Comparison of ENCODE assay signal across 20 cellular contexts in the genomic region with DNA sequence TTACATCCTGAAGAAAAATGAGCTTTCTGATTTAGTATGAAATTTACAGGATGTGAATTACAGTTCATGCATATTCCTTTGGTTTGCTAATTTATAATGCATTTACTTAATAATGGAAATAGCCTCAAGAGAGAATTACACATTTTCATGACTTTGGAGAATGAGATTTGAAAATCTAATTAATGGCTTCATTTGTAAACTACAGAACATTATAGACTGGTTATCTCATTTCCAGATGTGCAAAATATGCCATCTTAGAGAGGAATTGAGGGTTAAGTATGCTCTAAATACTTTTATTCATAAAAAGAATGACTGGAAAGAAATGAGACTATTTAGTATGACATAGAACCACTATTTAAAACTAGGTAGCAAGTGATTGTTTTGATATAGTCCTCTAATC.
DNase-seq lines count a peak whose midpoint lies in the region; ATAC-seq and TF ChIP-seq lines count a peak whose summit lies in the region.
"Had no signal": no experiment of that assay in that cellular context is flagged by ENCODE, and none has a peak within 500 bp of the region (broad histone marks: within the 10 kb centered on the region; RNA-seq: fewer than 3 reads in every experiment).

No MANE protein-coding gene starts in this region.

- TF ChIP-seq CTCF in SK-N-SH (IDR thresholded peaks at IDR 0.05) = no peak

- peak overlapping the region in 1 of 2 experiments; percentile 68; a peak in 2 of 4 replicates for H3K27ac ChIP-seq in SK-N-SH (ENCODE audit: low read depth in 2 of 2, low read length in 1 of 2)
- H3K27ac ChIP-seq in iPS-20b (ENCODE audit: low read length) = peak overlapping the region; percentile 19
- H3K27ac ChIP-seq in rectal smooth muscle tissue (ENCODE audit: low read depth, low read length) = peak overlapping the region; percentile 8
- H3K27ac ChIP-seq: 22Rv1; A549; BLaER1 treated with 17β-estradiol and CSF1 and Interleukin-3, amounts not matched to agents 10 nM and 100 nM; C4-2B had no signal

- DNase-seq in EH (ENCODE audit: low read depth) = peak; percentile 33
- no peak for DNase-seq in SK-N-SH
- no peak for DNase-seq in NCI-H2029 treated with DMSO at 0.1 percent for 48 hours (lab: John Stamatoyannopoulos, UW)
- DNase-seq: AML-193; Caco-2; Calu3; CD4-positive, alpha-beta T cell; CD8-positive, alpha-beta T cell; DMS79 treated with DMSO at 0.1 percent for 48 hours; EL; GDM1 had no signal

- H3K4me3 ChIP-seq in SK-N-SH (ENCODE audit: low read depth in 2 of 2, low read length in 1 of 2) (no peak overlapping the region), iPS-20b (ENCODE audit: low read length) (peak overlapping the region; percentile 19; the same call in 1 of the 2 replicates), rectal smooth muscle tissue (ENCODE audit: low read length) (no peak overlapping the region)
- H3K4me3 ChIP-seq: A549; BLaER1 treated with 17β-estradiol and CSF1 and Interleukin-3, amounts not matched to agents 10 nM and 100 nM; GM12878 had no signal

- H3K79me2 ChIP-seq in SK-N-SH (ENCODE audit: insufficient read depth) = no peaks in the 10 kb centered on the region

- H3K9ac ChIP-seq in SK-N-SH (no peak overlapping the region), iPS-20b (ENCODE audit: low read depth, low read length) (no peak overlapping the region), rectal smooth muscle tissue (ENCODE audit: low read length) (no peak overlapping the region)
- H3K9ac ChIP-seq: BLaER1 treated with 17β-estradiol and CSF1 and Interleukin-3, amounts not matched to agents 10 nM and 100 nM had no signal

- peak in 1 of 2 experiments; percentile 75; a peak in 2 of 4 replicates for TF ChIP-seq EP300 in SK-N-SH (IDR thresholded peaks at IDR 0.05; ENCODE audit: borderline replicate concordance in 1 of 2, low read depth in 1 of 2, low read length in 1 of 2)

- POLR2A ChIA-PET in SK-N-SH (lab: Yijun Ruan, JAX) = no interaction called here

- H3K9me2 ChIP-seq in SK-N-SH = no peaks in the 10 kb centered on the region

- no peaks in the 10 kb centered on the region for H3K9me3 ChIP-seq in SK-N-SH
- no peaks in the 10 kb centered on the region for H3K9me3 ChIP-seq in iPS-20b (ENCODE audit: insufficient read depth, low read depth, low read length)
- H3K9me3 ChIP-seq: A549; BLaER1 treated with 17β-estradiol and CSF1 and Interleukin-3, amounts not matched to agents 10 nM and 100 nM; Caco-2 had no signal

- H4K20me1 ChIP-seq in SK-N-SH (ENCODE audit: insufficient read depth) = no peaks in the 10 kb centered on the region
- H4K20me1 ChIP-seq: BLaER1 treated with 17β-estradiol and CSF1 and Interleukin-3, amounts not matched to agents 10 nM and 100 nM had no signal

- peaks cover 0 to 8% of the 10 kb centered on the region in 2 experiments; a peak in 3 of 4 replicates for H3K4me1 ChIP-seq in SK-N-SH (ENCODE audit: control insufficient read depth in 1 of 2, insufficient read depth in 2 of 2, low read depth in 1 of 2, low read length in 1 of 2)
- peaks cover 35% of the 10 kb centered on the region; the same call in 1 of the 2 replicates for H3K4me1 ChIP-seq in iPS-20b (ENCODE audit: insufficient read depth, low read length)
- peaks cover 2% of the 10 kb centered on the region for H3K4me1 ChIP-seq in rectal smooth muscle tissue (ENCODE audit: control insufficient read depth, insufficient read depth, low read length)
- H3K4me1 ChIP-seq: BLaER1 treated with 17β-estradiol and CSF1 and Interleukin-3, amounts not matched to agents 10 nM and 100 nM had no signal

- H3F3A ChIP-seq in SK-N-SH (replicated peaks; ENCODE audit: insufficient read depth) = no peaks in the 10 kb centered on the region

- no peaks in the 10 kb centered on the region for H3K36me3 ChIP-seq in SK-N-SH (replicated peaks in 1 of 2; ENCODE audit: control insufficient read depth in 1 of 2, insufficient read depth in 2 of 2, low read length in 1 of 2)
- no peaks in the 10 kb centered on the region for H3K36me3 ChIP-seq in iPS-20b (ENCODE audit: insufficient read depth, low read depth, low read length)
- no peaks in the 10 kb centered on the region for H3K36me3 ChIP-seq in rectal smooth muscle tissue (ENCODE audit: control insufficient read depth, insufficient read depth, low read length)
- H3K36me3 ChIP-seq: BLaER1 treated with 17β-estradiol and CSF1 and Interleukin-3, amounts not matched to agents 10 nM and 100 nM had no signal

- no peak overlapping the region for H3K4me2 ChIP-seq in SK-N-SH
- H3K4me2 ChIP-seq: A549; BLaER1 treated with 17β-estradiol and CSF1 and Interleukin-3, amounts not matched to agents 10 nM and 100 nM had no signal

- H3K27me3 ChIP-seq in SK-N-SH (ENCODE audit: insufficient read depth) = no peaks in the 10 kb centered on the region
- no peaks in the 10 kb centered on the region for H3K27me3 ChIP-seq in iPS-20b (ENCODE audit: insufficient read depth, low read length)
- H3K27me3 ChIP-seq in rectal smooth muscle tissue (ENCODE audit: control insufficient read depth, insufficient read depth, low read length) = no peaks in the 10 kb centered on the region
- H3K27me3 ChIP-seq: BLaER1 treated with 17β-estradiol and CSF1 and Interleukin-3, amounts not matched to agents 10 nM and 100 nM had no signal

- ATAC-seq in GM18858 (IDR thresholded peaks at IDR 0.05; ENCODE audit: unreplicated experiment) (no peak), HG02763 (IDR thresholded peaks at IDR 0.05; ENCODE audit: unreplicated experiment) (no peak)
- ATAC-seq: A549; CD8-positive, alpha-beta T cell; GM12878 had no signal

- TF ChIP-seq RAD21 in SK-N-SH (IDR thresholded peaks at IDR 0.05; ENCODE audit: low read length) = no peak

- CTCF ChIA-PET in SK-N-SH (lab: Yijun Ruan, JAX) = no interaction called here

- H2AFZ ChIP-seq in SK-N-SH (ENCODE audit: low read depth) = no peak overlapping the region

TF ChIP-seq in SK-N-SH, 30 proteins besides CTCF, POLR2A, EP300 and RAD21:
- TF ChIP-seq SIN3A (IDR thresholded peaks at IDR 0.05; ENCODE audit: borderline replicate concordance, low read depth, low read length) (no peak), RCOR1 (IDR thresholded peaks at IDR 0.05; ENCODE audit: low read length) (peak; percentile 40; the same call in 1 of the 2 replicates), GABPA (IDR thresholded peaks at IDR 0.05; ENCODE audit: low read depth) (no peak), TCF12 (IDR thresholded peaks at IDR 0.05) (no peak), RFX5 (IDR thresholded peaks at IDR 0.05; ENCODE audit: low read length) (no peak), NRF1 (IDR thresholded peaks at IDR 0.05; ENCODE audit: low read depth, low read length) (no peak)
